Comparison of ENCODE assay signal across 30 cellular contexts in genomic region chrX:34130501-34130900, GRCh38. TPM values are rescaled to one million over a fixed set of nuclear protein-coding genes. Genes with fewer than 3 reads are reported as not detected.
"Had no signal": no experiment of that assay in that cellular context is flagged by ENCODE, and none has a peak within 500 bp of the region (broad histone marks: within the 10 kb centered on the region; RNA-seq: fewer than 3 reads in every experiment).

No MANE protein-coding gene starts in this region.

- ATAC-seq: stimulated activated effector memory CD8-positive, alpha-beta T cell treated with anti-CD3 and anti-CD28 coated beads, Interleukin-12 subunit alpha, Interleukin-12 subunit beta, amount 100 ng/mL, for 72 hours; stimulated activated memory B cell treated with anti-CD40 and anti-IgM and Interleukin-4, amounts not matched to agents 10 μg/mL and 1 μg/mL and 100 μg/mL, for 72 hours; stimulated activated naive B cell treated with anti-CD40 and anti-IgM and Interleukin-4, amounts not matched to agents 10 μg/mL and 1 μg/mL and 100 μg/mL, for 72 hours; stimulated activated naive CD8-positive, alpha-beta T cell treated with anti-CD3 and anti-CD28 coated beads, Interleukin-15, amount 100 ng/mL, for 72 hours; stimulated activated naive CD8-positive, alpha-beta T cell treated with anti-CD3 and anti-CD28 coated beads, Interleukin-15, Interleukin-2, amounts not matched to agents 100 U/mL and 50 U/mL, for 24 hours; upper lobe of right lung had no signal

- DNase-seq: stimulated activated CD4-positive, alpha-beta T cell treated with anti-CD3 and anti-CD28 coated beads, Interleukin-2, amount 100 ng/mL, for 48 hours; stimulated activated CD4-positive, alpha-beta T cell treated with anti-CD3 and anti-CD28 coated beads, Interleukin-4, amount 100 ng/mL, for 1 hour; stimulated activated CD4-positive, alpha-beta T cell treated with anti-CD3 and anti-CD28 coated beads, Interleukin-4, amount 100 ng/mL, for 24 hours; stimulated activated CD4-positive, alpha-beta T cell treated with anti-CD3 and anti-CD28 coated beads, Interleukin-4, amount 100 ng/mL, for 4 hours; stimulated activated CD8-positive, alpha-beta memory T cell treated with anti-CD3 and anti-CD28 coated beads, Interleukin-4, amount 100 ng/mL, for 48 hours; stimulated activated naive B cell treated with anti-CD40 and anti-IgM and Interleukin-4, amounts not matched to agents 10 μg/mL and 1 μg/mL and 100 μg/mL, for 72 hours; stimulated activated naive CD4-positive, alpha-beta T cell; stimulated activated naive CD4-positive, alpha-beta T cell treated with Interleukin-2 at 50 U/mL for 16 hours; stimulated activated naive CD8-positive, alpha-beta T cell treated with anti-CD3 and anti-CD28 coated beads, Interleukin-15, amount 100 ng/mL, for 72 hours; stimulated activated naive CD8-positive, alpha-beta T cell treated with anti-CD3 and anti-CD28 coated beads, Interleukin-15, Interleukin-2, amounts not matched to agents 100 U/mL and 50 U/mL, for 24 hours; stomach; substantia nigra; testis; thyroid gland; tibial artery; transverse colon; trophoblast cell; upper lobe of right lung; uterus had no signal

RNA-seq across cellular contexts. Expression of gene FAM47A, which starts 1.6 kb away (rescaled TPM):
- total RNA-seq: stomach, subcutaneous adipose tissue, suprapubic skin, temporal lobe, thoracic aorta, tibial nerve, transverse colon, upper lobe of left lung, upper lobe of right lung, ureter, urinary bladder, uterus, vagina had no signal
